10 cellular contexts compared by ENCODE assay signal in genomic region chr4:121227254-121227867, GRCh38.
DNase-seq lines count a peak whose midpoint lies in the region; ATAC-seq and TF ChIP-seq lines count a peak whose summit lies in the region.
"Had no signal": no experiment of that assay in that cellular context is flagged by ENCODE, and none has a peak within 500 bp of the region (broad histone marks: within the 10 kb centered on the region; RNA-seq: fewer than 3 reads in every experiment).

No MANE protein-coding gene starts in this region.

- TF ChIP-seq POLR2A in adrenal gland (IDR thresholded peaks at IDR 0.05), result no peak

- H3K36me3 Mint-ChIP-seq in T-helper 17 cell (ENCODE audit: low read depth), result peaks cover 3% of the 10 kb centered on the region

- DNase-seq in ACHN, result peak; percentile 39
- no peak for DNase-seq in T-helper 17 cell
- no peak for DNase-seq in islet precursor cell
- no peak for DNase-seq in adrenal gland
- no peak for DNase-seq in NCI-H446 treated with DMSO at 0.1 percent for 48 hours (lab: John Stamatoyannopoulos, UW)
- no peak for DNase-seq in NOMO-1 treated with DMSO at 0.1 percent for 48 hours (lab: John Stamatoyannopoulos, UW; ENCODE audit: unreplicated experiment)
- DNase-seq: Karpas-422 had no signal

- peak; percentile 89 for ATAC-seq in GM18873 (IDR thresholded peaks at IDR 0.05; ENCODE audit: low FRiP score, unreplicated experiment)
- ATAC-seq in HG02870 (IDR thresholded peaks at IDR 0.05; ENCODE audit: unreplicated experiment), result peak; percentile 90
- ATAC-seq in T-helper 17 cell, result peak; percentile 79

- H3K9me3 ChIP-seq in T-helper 17 cell (ENCODE audit: control insufficient read depth, low read length, poor library complexity, severe bottlenecking) (no peaks in the 10 kb centered on the region), adrenal gland (replicated peaks in 1 of 3) (no peaks in the 10 kb centered on the region)
- H3K9me3 ChIP-seq: thoracic aorta had no signal

- H3K27ac ChIP-seq in adrenal gland, result no peak overlapping the region
- H3K27ac ChIP-seq: thoracic aorta had no signal

- H3K4me1 Mint-ChIP-seq in T-helper 17 cell, result peaks cover 11% of the 10 kb centered on the region

- peaks cover 5% of the 10 kb centered on the region for H3K27me3 Mint-ChIP-seq in T-helper 17 cell

- H3K4me3 ChIP-seq in adrenal gland, result no peak overlapping the region
- H3K4me3 ChIP-seq: thoracic aorta had no signal

- peaks cover 0 to 4% of the 10 kb centered on the region in 2 donors for H3K4me1 ChIP-seq in adrenal gland (replicated peaks in 1 of 2)

- WGBS in adrenal gland, 4 donors, result 88 to 95% (median 93%) methylated on average over 3 of the region's 3 CpGs

- H3K4me3 Mint-ChIP-seq in T-helper 17 cell, result peak overlapping the region; percentile 74

- no peaks in the 10 kb centered on the region for H3K27me3 ChIP-seq in adrenal gland

- H3K27ac Mint-ChIP-seq in T-helper 17 cell, result peak overlapping the region; percentile 60

- no peaks in the 10 kb centered on the region for H3K36me3 ChIP-seq in adrenal gland (replicated peaks in 1 of 2)
- H3K36me3 ChIP-seq: thoracic aorta had no signal

- in situ Hi-C loops in ACHN (cut with HindIII; ENCODE audit: low pct_ligation_motif_present, low pct_unique_long_range_greater_than_20kb, low sequenced_read_pairs), result no loop called here

- TF ChIP-seq CTCF in adrenal gland (IDR thresholded peaks at IDR 0.05), result no peak

- intact Hi-C loops in adrenal gland (cut with DNase I), result no loop called here
